ENCODE assay signal across 22 cellular contexts in the genomic region with DNA sequence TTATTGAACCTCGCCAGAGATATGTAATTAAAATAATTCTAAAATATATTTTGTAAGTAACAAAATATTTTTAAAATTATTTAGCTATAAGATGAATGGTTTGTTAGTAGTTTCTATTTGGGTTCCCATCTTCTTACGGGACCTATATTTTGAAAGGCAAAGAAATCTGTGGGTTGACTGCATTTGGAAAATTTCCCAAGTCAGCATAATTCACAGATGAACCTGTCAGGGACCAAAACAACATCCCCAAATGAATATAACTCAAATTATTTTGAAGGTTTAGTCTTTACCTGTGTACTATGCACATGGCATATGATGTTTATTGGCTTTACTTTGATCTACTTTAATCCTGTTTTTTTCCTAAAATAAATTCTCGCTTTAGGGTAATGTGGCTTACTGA.
"Had no signal": no experiment of that assay in that cellular context is flagged by ENCODE, and none has a peak within 500 bp of the region (broad histone marks: within the 10 kb centered on the region; RNA-seq: fewer than 3 reads in every experiment).

No MANE protein-coding gene starts in this region.

- FAIRE-seq: endothelial cell of umbilical vein, frontal cortex, islet of Langerhans, keratinocyte had no signal

- H3K36me3 ChIP-seq: esophagus muscularis mucosa, gastroesophageal sphincter, heart left ventricle, left lung, lower lobe of right lung had no signal

- H3K4me3 ChIP-seq: coronary artery, dorsolateral prefrontal cortex, esophagus muscularis mucosa, gastroesophageal sphincter, heart left ventricle, left lung, lower lobe of right lung, mucosa of descending colon had no signal

- H3K27ac ChIP-seq: coronary artery, dorsolateral prefrontal cortex, esophagus muscularis mucosa, gastroesophageal sphincter, heart left ventricle, left lung, lower lobe of right lung had no signal

- H3K9me3 ChIP-seq: esophagus muscularis mucosa, gastroesophageal sphincter, heart left ventricle, left lung, lower lobe of right lung, mucosa of descending colon had no signal

- H3K27me3 ChIP-seq: foreskin keratinocyte, gastroesophageal sphincter, heart left ventricle, left lung had no signal

- DNase-seq: dermis blood vessel endothelial cell; dorsolateral prefrontal cortex; effector CD4-positive, alpha-beta T cell; effector memory CD4-positive, alpha-beta T cell; foreskin keratinocyte; heart left ventricle; hippocampal formation; left cardiac atrium; left lung; left ventricle myocardium superior; lower lobe of right lung; mesenchymal stem cell; mucosa of descending colon; naive B cell; naive thymus-derived CD8-positive, alpha-beta T cell had no signal

- H3K4me1 ChIP-seq: esophagus muscularis mucosa, foreskin keratinocyte, gastroesophageal sphincter, heart left ventricle, left lung, lower lobe of right lung had no signal

- ATAC-seq: foreskin keratinocyte; gastroesophageal sphincter; heart left ventricle; left cardiac atrium; left lung; left ventricle myocardium superior; lower lobe of right lung; mucosa of descending colon; naive thymus-derived CD8-positive, alpha-beta T cell had no signal
